Comparison of ENCODE assay signal across 13 cellular contexts in the genomic region with DNA sequence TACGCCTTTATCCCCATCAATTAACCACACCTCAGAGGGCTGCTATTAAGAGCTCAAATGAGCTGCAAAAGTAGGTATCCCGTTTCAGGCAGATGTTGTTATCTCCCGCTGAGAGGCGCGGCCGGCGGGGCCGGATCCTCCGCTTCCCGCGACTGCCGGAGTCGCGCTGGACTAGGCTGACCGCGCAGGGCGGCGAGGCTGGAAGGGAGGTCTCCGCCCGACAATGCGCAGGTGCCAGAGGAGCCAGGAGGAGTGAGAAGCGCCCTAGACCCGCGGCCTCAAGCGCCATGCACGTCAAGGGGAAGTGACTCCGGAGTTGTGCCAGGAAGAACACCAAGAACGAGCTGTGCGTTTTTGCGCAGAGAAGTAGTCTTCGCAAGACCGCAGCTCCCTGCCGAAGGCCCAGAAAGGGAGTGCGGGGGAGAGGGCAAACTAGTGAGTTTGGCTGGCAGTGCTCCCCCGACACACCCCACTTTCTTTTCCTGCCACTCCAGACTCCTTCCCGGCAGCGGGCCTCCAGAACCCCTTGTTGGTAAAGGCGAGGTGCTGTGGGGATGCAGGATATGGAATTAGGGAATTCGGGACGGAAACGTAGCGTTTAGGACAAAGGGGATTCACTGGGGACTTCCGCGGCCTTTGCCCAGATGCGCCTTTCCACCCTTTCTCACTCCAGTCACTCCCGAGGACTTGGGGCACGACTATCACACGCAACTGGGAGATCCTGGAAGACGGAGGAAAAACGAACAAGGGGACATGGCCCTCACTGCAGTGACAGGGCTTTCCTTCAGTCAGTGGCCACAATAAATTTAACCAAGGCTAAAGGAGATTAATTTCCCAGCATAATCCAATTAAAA. TPM values are rescaled to one million over a fixed set of nuclear protein-coding genes. Genes with fewer than 3 reads are reported as not detected.
DNase-seq lines count a peak whose midpoint lies in the region; ATAC-seq and TF ChIP-seq lines count a peak whose summit lies in the region.
"Had no signal": no experiment of that assay in that cellular context is flagged by ENCODE, and none has a peak within 500 bp of the region (broad histone marks: within the 10 kb centered on the region; RNA-seq: fewer than 3 reads in every experiment).

No MANE protein-coding gene starts in this region.

- H3K4me3 ChIP-seq in right cardiac atrium (ENCODE audit: low read length) (no peak overlapping the region), lower lobe of right lung (peak overlapping the region; percentile 11)
- H3K4me3 ChIP-seq: SJSA1 had no signal

- ATAC-seq in right cardiac atrium (peak; percentile 34 to 72), left ventricle myocardium superior (no peak), lower lobe of right lung (peak; percentile 14 to 41), HG02763 (IDR thresholded peaks at IDR 0.05; ENCODE audit: unreplicated experiment) (no peak), GM21717 (IDR thresholded peaks at IDR 0.05; ENCODE audit: unreplicated experiment) (no peak), esophagus mucosa (no peak)
- ATAC-seq: gastrocnemius medialis had no signal

- H3K36me3 ChIP-seq in lower lobe of right lung: no peaks in the 10 kb centered on the region
- H3K36me3 ChIP-seq: gastrocnemius medialis, SJSA1 had no signal

- H3K4me1 ChIP-seq in right cardiac atrium (ENCODE audit: control insufficient read depth, insufficient read depth, low read length) (peaks cover 2% of the 10 kb centered on the region), lower lobe of right lung (peaks cover 33% of the 10 kb centered on the region)
- H3K4me1 ChIP-seq: SJSA1 had no signal

- no peaks in the 10 kb centered on the region for H3K27me3 ChIP-seq in right cardiac atrium (ENCODE audit: control insufficient read depth, insufficient read depth)
- H3K27me3 ChIP-seq in lower lobe of right lung (ENCODE audit: low read depth): peaks cover 86% of the 10 kb centered on the region
- H3K27me3 ChIP-seq: SJSA1 had no signal

- DNase-seq in right cardiac atrium (peak in 2 of 3 donors; percentile 30 to 58), left ventricle myocardium superior (no peak), dermis blood vessel endothelial cell (peak; percentile 71), lower lobe of right lung (no peak), DMS153 treated with DMSO at 0.1 percent for 48 hours (lab: John Stamatoyannopoulos, UW; ENCODE audit: unreplicated experiment) (no peak)
- DNase-seq: CD4-positive, alpha-beta memory T cell; gastrocnemius medialis; NCI-H1092 treated with DMSO at 0.1 percent for 48 hours; trophoblast cell had no signal

- no peak overlapping the region for H3K27ac ChIP-seq in right cardiac atrium (ENCODE audit: low read length)
- no peak overlapping the region for H3K27ac ChIP-seq in lower lobe of right lung
- H3K27ac ChIP-seq: gastrocnemius medialis, SJSA1 had no signal

- H3K9me3 ChIP-seq in right cardiac atrium (ENCODE audit: control insufficient read depth, low read length) (no peaks in the 10 kb centered on the region), lower lobe of right lung (no peaks in the 10 kb centered on the region)
- H3K9me3 ChIP-seq: gastrocnemius medialis, SJSA1 had no signal

- 32% methylated on average over 50 of the region's 50 CpGs for WGBS in right cardiac atrium

- intact Hi-C loops in right cardiac atrium (cut with DNase I): loop anchor here in 1 of 4 donors (10.0 kb wide), 1 partner anchor 478 kb away; no protein-coding TSS in a partner anchor
- intact Hi-C loops in left ventricle myocardium superior (cut with micrococcal nuclease): no loop called here
- intact Hi-C loops in lower lobe of right lung (cut with DNase I): no loop called here

- TF ChIP-seq CTCF in lower lobe of right lung (IDR thresholded peaks at IDR 0.05): no peak

RNA-seq across cellular contexts. Expression of a gene that starts 8.0 kb away (rescaled TPM):
- total RNA-seq in right cardiac atrium: 10 to 100 TPM in 3 of 4 donors, 1 to 10 TPM in 1; 7.8 to 13.2 (median 11.8) TPM
- 10.3 TPM for polyA plus RNA-seq in right cardiac atrium
- 0.57 TPM for total RNA-seq in left ventricle myocardium superior
- total RNA-seq in dermis blood vessel endothelial cell: 11.2 and 18.4 TPM in 2 replicates
- 11.1 TPM for total RNA-seq in lower lobe of right lung
- 0.84 TPM for total RNA-seq in esophagus mucosa
- total RNA-seq: CD4-positive, alpha-beta memory T cell had no signal
- polyA plus RNA-seq: CD4-positive, alpha-beta memory T cell had no signal

RNA-seq across cellular contexts. Expression of a gene that starts 10.0 kb away (rescaled TPM):
- total RNA-seq in right cardiac atrium (10 to 100 TPM; 22.1 to 59.2 (median 42.6) TPM), left ventricle myocardium superior (1.9 TPM), dermis blood vessel endothelial cell (34.7 and 98.7 TPM in 2 replicates), lower lobe of right lung (42.6 TPM), esophagus mucosa (2.7 TPM)
- polyA plus RNA-seq in right cardiac atrium: 29.0 TPM
- total RNA-seq: CD4-positive, alpha-beta memory T cell had no signal
- polyA plus RNA-seq: CD4-positive, alpha-beta memory T cell had no signal

Comparison
In these comparisons a context has a peak if more than half of its experiments do, and no peak if none do; other contexts are left out.
1. ATAC-seq: peak in right cardiac atrium (2 of 2) and lower lobe of right lung (2 of 2); none in left ventricle myocardium superior (single experiment), HG02763 (single experiment), GM21717 (single experiment) and esophagus mucosa (single experiment).
2. DNase-seq: peak in right cardiac atrium (2 of 3) and dermis blood vessel endothelial cell (single experiment); none in left ventricle myocardium superior (single experiment), lower lobe of right lung (single experiment) and DMS153 treated with DMSO at 0.1 percent for 48 hours (single experiment).